Comparison of ENCODE assay signal across 18 cellular contexts in the genomic region with DNA sequence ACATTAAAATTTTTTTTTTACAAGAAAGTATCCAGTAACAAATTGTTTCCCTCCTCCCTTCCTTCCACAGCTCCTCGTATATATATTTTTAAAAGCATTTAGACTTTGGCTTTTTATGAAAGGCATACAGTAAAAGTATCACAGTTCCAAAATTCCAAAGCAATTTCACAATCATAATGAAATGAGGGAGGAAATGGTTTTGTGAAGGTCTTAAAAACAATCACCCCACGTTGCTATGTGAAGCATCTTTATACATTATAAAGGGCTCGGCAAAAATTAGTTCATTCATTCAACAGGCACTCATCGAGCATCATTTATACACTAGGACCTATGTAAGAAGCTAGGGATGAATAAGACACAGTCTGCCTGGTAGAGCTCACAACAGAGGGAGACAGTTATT.
DNase-seq lines count a peak whose midpoint lies in the region; ATAC-seq, FAIRE-seq and TF ChIP-seq lines count a peak whose summit lies in the region.
"Had no signal": no experiment of that assay in that cellular context is flagged by ENCODE, and none has a peak within 500 bp of the region (broad histone marks: within the 10 kb centered on the region; RNA-seq: fewer than 3 reads in every experiment).

No MANE protein-coding gene starts in this region.

- no peaks in the 10 kb centered on the region for H3K36me3 ChIP-seq in astrocyte (ENCODE audit: insufficient read depth, low read length)
- no peaks in the 10 kb centered on the region for H3K36me3 ChIP-seq in testis (ENCODE audit: low read depth, missing control alignments)
- no peaks in the 10 kb centered on the region for H3K36me3 ChIP-seq in naive thymus-derived CD4-positive, alpha-beta T cell (ENCODE audit: control insufficient read depth in 2 of 3, insufficient read depth in 3 of 3, low read length in 3 of 3)

- no peak for TF ChIP-seq POLR2A in testis (IDR thresholded peaks at IDR 0.05)

- no peaks in the 10 kb centered on the region for H3K79me2 ChIP-seq in astrocyte (ENCODE audit: insufficient read depth, low read length)

- H3K27me3 Mint-ChIP-seq in astrocyte (ENCODE audit: low read depth, unreplicated experiment) = no peaks in the 10 kb centered on the region
- peaks cover 0 to 29% (median 0%) of the 10 kb centered on the region in 5 donors for H3K27me3 Mint-ChIP-seq in naive thymus-derived CD4-positive, alpha-beta T cell
- H3K27me3 Mint-ChIP-seq: naive B cell had no signal

- no peak for TF ChIP-seq CTCF in astrocyte (IDR thresholded peaks at IDR 0.05; ENCODE audit: insufficient read depth, low read depth, low read length)
- no peak for TF ChIP-seq CTCF in fibroblast of the aortic adventitia (IDR thresholded peaks at IDR 0.05; ENCODE audit: insufficient read depth, low read length)
- TF ChIP-seq CTCF in testis (IDR thresholded peaks at IDR 0.05) = no peak

- 22 to 34% methylated on average over 4 of the region's 4 CpGs for WGBS in testis, 2 donors

- H3K4me1 ChIP-seq in astrocyte (ENCODE audit: insufficient read depth, low read length) (peaks cover 12% of the 10 kb centered on the region), testis (peaks cover 46% of the 10 kb centered on the region)
- H3K4me1 ChIP-seq in naive thymus-derived CD4-positive, alpha-beta T cell (ENCODE audit: control insufficient read depth in 2 of 2, insufficient read depth in 2 of 2, low read length in 2 of 2) = no peaks in the 10 kb centered on the region

- H3K36me3 Mint-ChIP-seq in astrocyte (ENCODE audit: low read depth, unreplicated experiment) = no peaks in the 10 kb centered on the region
- peaks cover 0 to 5% (median 0%) of the 10 kb centered on the region in 5 donors for H3K36me3 Mint-ChIP-seq in naive thymus-derived CD4-positive, alpha-beta T cell
- H3K36me3 Mint-ChIP-seq: naive B cell had no signal

- no peak overlapping the region for H3K4me3 Mint-ChIP-seq in astrocyte (ENCODE audit: unreplicated experiment)
- no peak overlapping the region for H3K4me3 Mint-ChIP-seq in naive thymus-derived CD4-positive, alpha-beta T cell
- H3K4me3 Mint-ChIP-seq: activated CD4-positive, alpha-beta T cell treated with anti-CD3 and anti-CD28 coated beads, Interleukin-2, amount 10 ng/mL, durations not matched to agents 7 days and 5 days; activated T-cell treated with anti-CD3 and anti-CD28 coated beads, Interleukin-2, amount 50 U/mL, for 4 hours; naive B cell had no signal

- H3K9me3 ChIP-seq in astrocyte (ENCODE audit: insufficient read depth, low read depth, low read length) (no peaks in the 10 kb centered on the region), testis (no peaks in the 10 kb centered on the region)
- no peaks in the 10 kb centered on the region for H3K9me3 ChIP-seq in naive thymus-derived CD4-positive, alpha-beta T cell (ENCODE audit: control insufficient read depth in 2 of 3, low read length in 3 of 3)

- POLR2A ChIA-PET in naive thymus-derived CD4-positive, alpha-beta T cell (lab: Charles Lee) = no interaction called here

- peaks cover 29% of the 10 kb centered on the region for H3K4me1 Mint-ChIP-seq in astrocyte (ENCODE audit: low read depth, unreplicated experiment)
- H3K4me1 Mint-ChIP-seq in naive thymus-derived CD4-positive, alpha-beta T cell = peaks cover 0 to 1% (median 0%) of the 10 kb centered on the region in 7 donors
- H3K4me1 Mint-ChIP-seq: activated CD4-positive, alpha-beta T cell treated with anti-CD3 and anti-CD28 coated beads, Interleukin-2, amount 10 ng/mL, durations not matched to agents 7 days and 5 days; naive B cell had no signal

- H3K4me3 ChIP-seq in astrocyte (ENCODE audit: insufficient read depth, low read depth, low read length) (no peak overlapping the region), fibroblast of the aortic adventitia (ENCODE audit: low read depth, low read length) (no peak overlapping the region), testis (no peak overlapping the region)
- no peak overlapping the region for H3K4me3 ChIP-seq in naive thymus-derived CD4-positive, alpha-beta T cell (ENCODE audit: low read length)

- no peak for ATAC-seq in HG03039 (IDR thresholded peaks at IDR 0.05; ENCODE audit: unreplicated experiment)
- no peak for ATAC-seq in naive thymus-derived CD4-positive, alpha-beta T cell
- ATAC-seq: activated T-cell treated with anti-CD3 and anti-CD28 coated beads, Interleukin-2, amount 50 U/mL, for 4 hours had no signal

- no peak overlapping the region for H3K27ac ChIP-seq in astrocyte (ENCODE audit: low read depth, low read length)
- H3K27ac ChIP-seq in testis = peak overlapping the region; percentile 36 to 59
- no peak overlapping the region for H3K27ac ChIP-seq in naive thymus-derived CD4-positive, alpha-beta T cell (ENCODE audit: low read depth, low read length)

- no peak for FAIRE-seq in astrocyte (lab: Jason Lieb, UNC)
- FAIRE-seq: GM18507, kidney had no signal

- CTCF ChIA-PET in naive thymus-derived CD4-positive, alpha-beta T cell (lab: Charles Lee) = no interaction called here

- H3K27me3 ChIP-seq in astrocyte (ENCODE audit: insufficient read depth, low read length) (no peaks in the 10 kb centered on the region), testis (no peaks in the 10 kb centered on the region)
- no peaks in the 10 kb centered on the region for H3K27me3 ChIP-seq in naive thymus-derived CD4-positive, alpha-beta T cell (ENCODE audit: control insufficient read depth in 2 of 2, insufficient read depth in 2 of 2, low read length in 2 of 2)

- intact Hi-C loops in testis (cut with DNase I; ENCODE audit: low total_unique reads) = loop anchor here (10.0 kb wide), 1 partner anchor 61 kb away; no protein-coding TSS in a partner anchor
- intact Hi-C loops in naive thymus-derived CD4-positive, alpha-beta T cell (cut with micrococcal nuclease) = no loop called here

- H2AFZ ChIP-seq in astrocyte (ENCODE audit: low read depth, low read length) = no peak overlapping the region

- no peak overlapping the region for H3K27ac Mint-ChIP-seq in astrocyte (ENCODE audit: unreplicated experiment)
- H3K27ac Mint-ChIP-seq in naive thymus-derived CD4-positive, alpha-beta T cell = no peak overlapping the region
- H3K27ac Mint-ChIP-seq: activated CD4-positive, alpha-beta T cell treated with anti-CD3 and anti-CD28 coated beads, Interleukin-2, amount 10 ng/mL, durations not matched to agents 7 days and 5 days; naive B cell had no signal

- no peaks in the 10 kb centered on the region for H4K20me1 ChIP-seq in astrocyte (ENCODE audit: insufficient read depth, low read length)

- H3K4me2 ChIP-seq in astrocyte (ENCODE audit: low read length) = peak overlapping the region; percentile 47

- H3K9me3 Mint-ChIP-seq in astrocyte (ENCODE audit: unreplicated experiment) = no peaks in the 10 kb centered on the region
- H3K9me3 Mint-ChIP-seq in naive thymus-derived CD4-positive, alpha-beta T cell = no peaks in the 10 kb centered on the region
- H3K9me3 Mint-ChIP-seq: activated CD4-positive, alpha-beta T cell treated with anti-CD3 and anti-CD28 coated beads, Interleukin-2, amount 10 ng/mL, durations not matched to agents 7 days and 5 days; activated T-cell treated with anti-CD3 and anti-CD28 coated beads, Interleukin-2, amount 50 U/mL, for 4 hours; naive B cell had no signal

- H3K9ac ChIP-seq in astrocyte (ENCODE audit: low read length) = no peak overlapping the region

- DNase-seq in HCEC 1CT (peak; percentile 13), astrocyte (ENCODE audit: low read depth) (peak; percentile 78), fibroblast of the aortic adventitia (ENCODE audit: low read depth) (peak; percentile 81), testis (no peak), mesenteric fat pad (ENCODE audit: low spot score) (no peak)
- no peak for DNase-seq in naive thymus-derived CD4-positive, alpha-beta T cell
- DNase-seq: activated CD4-positive, alpha-beta T cell treated with anti-CD3 and anti-CD28 coated beads, Interleukin-2, amount 10 ng/mL, durations not matched to agents 7 days and 5 days; activated T-cell treated with anti-CD3 and anti-CD28 coated beads, Interleukin-2, amount 50 U/mL, for 4 hours; GDM1; head of caudate nucleus; KG1; kidney; naive B cell; NCI-H1436; NCI-H524 treated with DMSO at 0.1 percent for 48 hours; stimulated activated CD4-positive, alpha-beta T cell treated with anti-CD3 and anti-CD28 coated beads, Interleukin-4, amount 100 ng/mL, for 1 hour had no signal

Comparison
In these comparisons a context has a peak if more than half of its experiments do, and no peak if none do; other contexts are left out.
1. DNase-seq: peak in HCEC 1CT (single experiment), astrocyte (single experiment) and fibroblast of the aortic adventitia (single experiment); none in testis (single experiment), mesenteric fat pad (single experiment) and naive thymus-derived CD4-positive, alpha-beta T cell (0 of 9).
2. H3K27ac ChIP-seq: peak in testis (2 of 2); none in astrocyte (single experiment) and naive thymus-derived CD4-positive, alpha-beta T cell (single experiment).